8 cellular contexts compared by ENCODE assay signal in the genomic region with DNA sequence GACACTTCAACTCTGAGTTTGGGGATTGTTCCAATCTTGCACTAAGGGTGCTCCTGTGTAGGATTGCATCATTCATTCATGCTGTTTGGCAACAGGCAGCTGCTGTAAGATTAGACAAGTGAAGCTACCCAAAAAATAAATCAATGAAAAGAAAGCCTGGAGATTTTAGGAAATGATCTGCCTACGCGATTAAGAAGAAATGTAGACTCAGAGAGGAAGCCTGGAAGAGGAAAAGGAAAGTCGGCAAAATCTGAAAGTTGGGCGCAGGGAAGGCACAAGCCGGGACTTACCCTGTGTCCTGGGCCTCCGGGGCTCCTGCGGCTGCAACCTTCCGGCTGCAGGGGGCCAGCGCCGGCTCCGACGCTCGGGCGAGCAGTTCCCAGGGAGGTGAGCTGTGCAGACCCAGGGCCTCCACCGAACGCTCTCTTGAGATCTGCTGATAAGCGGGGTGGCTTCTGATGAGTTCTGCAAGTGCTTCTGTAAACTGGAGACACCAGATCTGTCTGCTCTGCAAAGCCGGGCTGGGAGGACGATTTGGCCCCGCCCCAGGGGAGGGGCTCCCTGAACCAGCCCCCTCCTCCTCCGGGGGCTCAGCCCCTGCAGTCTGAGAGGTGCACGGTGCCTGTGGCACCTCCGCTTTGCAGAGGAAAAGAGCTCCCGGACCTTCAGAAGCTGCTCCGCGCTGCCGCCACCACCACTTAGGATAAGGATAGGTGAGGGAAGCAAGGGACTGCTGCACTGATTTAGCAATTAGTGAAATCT. TPM values are rescaled to one million over a fixed set of nuclear protein-coding genes. Genes with fewer than 3 reads are reported as not detected.
DNase-seq lines count a peak whose midpoint lies in the region; ATAC-seq, FAIRE-seq and TF ChIP-seq lines count a peak whose summit lies in the region.

No MANE protein-coding gene starts in this region.

- peak overlapping the region; percentile 9 to 90 (median 75) for H3K27ac Mint-ChIP-seq in naive thymus-derived CD4-positive, alpha-beta T cell

- no peaks in the 10 kb centered on the region for H3K9me3 Mint-ChIP-seq in naive thymus-derived CD4-positive, alpha-beta T cell

- H3K27me3 Mint-ChIP-seq in naive thymus-derived CD4-positive, alpha-beta T cell: no peaks in the 10 kb centered on the region

- peaks cover 0 to 27% (median 0%) of the 10 kb centered on the region in 3 donors for H3K36me3 ChIP-seq in esophagus squamous epithelium
- H3K36me3 ChIP-seq in naive thymus-derived CD4-positive, alpha-beta T cell (ENCODE audit: control insufficient read depth in 2 of 3, insufficient read depth in 3 of 3, low read length in 3 of 3): no peaks in the 10 kb centered on the region

- H3K4me3 ChIP-seq in esophagus squamous epithelium: peak overlapping the region; percentile 53 to 71 (median 60)
- peak overlapping the region; percentile 63 for H3K4me3 ChIP-seq in naive thymus-derived CD4-positive, alpha-beta T cell (ENCODE audit: low read length)

- H3K36me3 Mint-ChIP-seq in naive thymus-derived CD4-positive, alpha-beta T cell: peaks cover 0 to 2% (median 0%) of the 10 kb centered on the region in 5 donors

- peaks cover 0 to 17% (median 3%) of the 10 kb centered on the region in 3 donors for H3K4me1 ChIP-seq in esophagus squamous epithelium
- no peaks in the 10 kb centered on the region for H3K4me1 ChIP-seq in naive thymus-derived CD4-positive, alpha-beta T cell (ENCODE audit: control insufficient read depth in 2 of 2, insufficient read depth in 2 of 2, low read length in 2 of 2)

- intact Hi-C loops in esophagus squamous epithelium (cut with DNase I): no loop called here
- intact Hi-C loops in naive thymus-derived CD4-positive, alpha-beta T cell (cut with micrococcal nuclease): loop anchor here (1.0 to 2.0 kb wide), 4 partner anchors 17 to 41 kb away; a partner anchor contains a TSS

- TF ChIP-seq CTCF in esophagus squamous epithelium (IDR thresholded peaks at IDR 0.05): peak in 4 of 6 experiments; percentile 8 to 25 (median 13)

- peak; percentile 97 for ATAC-seq in GM21390 (IDR thresholded peaks at IDR 0.05; ENCODE audit: unreplicated experiment)
- peak; percentile 98 for ATAC-seq in naive thymus-derived CD4-positive, alpha-beta T cell

- DNase-seq in DMS114 treated with DMSO at 0.1 percent for 48 hours (lab: John Stamatoyannopoulos, UW; ENCODE audit: unreplicated experiment) (peak; percentile 80), HTR-8/SVneo (ENCODE audit: insufficient read length, low spot score) (peak; percentile 83), OCI-M1 (lab: John Stamatoyannopoulos, UW) (peak; percentile 85), activated T-cell treated with anti-CD3 and anti-CD28 coated beads for 48 hours (ENCODE audit: low read depth) (peak; percentile 65), esophagus squamous epithelium (lab: John Stamatoyannopoulos, UW) (no peak)
- DNase-seq in naive thymus-derived CD4-positive, alpha-beta T cell: peak; percentile 51 to 81 (median 77)
- DNase-seq in stimulated activated naive CD4-positive, alpha-beta T cell (lab: John Stamatoyannopoulos, UW): peak; percentile 62 to 78 (median 72)

- no peaks in the 10 kb centered on the region for H3K9me3 ChIP-seq in esophagus squamous epithelium
- H3K9me3 ChIP-seq in naive thymus-derived CD4-positive, alpha-beta T cell (ENCODE audit: control insufficient read depth in 2 of 3, low read length in 3 of 3): no peaks in the 10 kb centered on the region

- POLR2A ChIA-PET in naive thymus-derived CD4-positive, alpha-beta T cell (lab: Charles Lee): interaction anchor here (0.6 to 1.5 kb wide), 5 partner anchors 17 to 669 kb away, joined by 3 to 5 read pairs (median 3); a partner anchor contains a TSS

- 0 to 1% methylated on average over 13 to 21 of the region's 27 CpGs for WGBS in esophagus squamous epithelium, 2 donors

- TF ChIP-seq POLR2A in esophagus squamous epithelium (IDR thresholded peaks at IDR 0.05): no peak

- H3K4me3 Mint-ChIP-seq in naive thymus-derived CD4-positive, alpha-beta T cell: peak overlapping the region; percentile 78 to 96 (median 88)

- CTCF ChIA-PET in naive thymus-derived CD4-positive, alpha-beta T cell (lab: Charles Lee): interaction anchor here (0.6 kb wide), 1 partner anchor 137 kb away, joined by 4 read pairs; no protein-coding TSS in a partner anchor

- no peaks in the 10 kb centered on the region for H3K27me3 ChIP-seq in esophagus squamous epithelium
- H3K27me3 ChIP-seq in naive thymus-derived CD4-positive, alpha-beta T cell (ENCODE audit: control insufficient read depth in 2 of 2, insufficient read depth in 2 of 2, low read length in 2 of 2): no peaks in the 10 kb centered on the region

- H3K27ac ChIP-seq in esophagus squamous epithelium: peak overlapping the region in 3 of 4 donors; percentile 49 to 63 (median 52)
- peak overlapping the region; percentile 70 for H3K27ac ChIP-seq in naive thymus-derived CD4-positive, alpha-beta T cell (ENCODE audit: low read depth, low read length)

- H3K4me1 Mint-ChIP-seq in naive thymus-derived CD4-positive, alpha-beta T cell: peaks cover 5 to 18% (median 15%) of the 10 kb centered on the region in 7 donors

- no peak for FAIRE-seq in HTR-8/SVneo (lab: Jason Lieb, UNC)

RNA-seq across cellular contexts. Expression of a gene that starts 17.4 kb away (rescaled TPM):
- 10 to 100 TPM; 13.9 to 46.7 (median 27.9) TPM for total RNA-seq in esophagus squamous epithelium
- total RNA-seq in naive thymus-derived CD4-positive, alpha-beta T cell: 10 to 100 TPM in 1 of 5 experiments, 1 to 10 TPM in 4; 3.5 to 10.4 (median 6.5) TPM
- polyA plus RNA-seq in naive thymus-derived CD4-positive, alpha-beta T cell: 1 to 10 TPM; 6.5 to 8.2 TPM

RNA-seq across cellular contexts. Expression of a gene that starts 17.7 kb away (rescaled TPM):
- 100 to 1,000 TPM in 3 of 4 donors, 10 to 100 TPM in 1; 60.6 to 163 (median 133) TPM for total RNA-seq in esophagus squamous epithelium
- 100 to 1,000 TPM in 1 of 5 experiments, 10 to 100 TPM in 4; 38.7 to 143 (median 58.6) TPM for total RNA-seq in naive thymus-derived CD4-positive, alpha-beta T cell
- 10 to 100 TPM; 78.9 to 97.9 TPM for polyA plus RNA-seq in naive thymus-derived CD4-positive, alpha-beta T cell

RNA-seq across cellular contexts. Expression of a gene that starts 30.2 kb away (rescaled TPM):
- total RNA-seq in esophagus squamous epithelium: 10 to 100 TPM; 50.3 to 88.1 (median 69.9) TPM
- 100 to 1,000 TPM; 120 to 176 (median 122) TPM for total RNA-seq in naive thymus-derived CD4-positive, alpha-beta T cell
- 100 to 1,000 TPM; 156 to 196 TPM for polyA plus RNA-seq in naive thymus-derived CD4-positive, alpha-beta T cell

RNA-seq across cellular contexts. Expression of a gene that starts 58.9 kb away (rescaled TPM):
- total RNA-seq in esophagus squamous epithelium: 1 to 10 TPM in 1 of 4 donors, under 1 TPM in 2, not detected in 1; 0.31 to 2.7 (median 0.57) TPM
- total RNA-seq in naive thymus-derived CD4-positive, alpha-beta T cell: 10 to 100 TPM in 1 of 5 experiments, 1 to 10 TPM in 4; 2.5 to 12.0 (median 4.1) TPM
- 1 to 10 TPM in 1 of 2 donors, under 1 TPM in 1; 0.91 to 1.4 TPM for polyA plus RNA-seq in naive thymus-derived CD4-positive, alpha-beta T cell
